ENCODE assay signal across 2 cellular contexts in the genomic region with DNA sequence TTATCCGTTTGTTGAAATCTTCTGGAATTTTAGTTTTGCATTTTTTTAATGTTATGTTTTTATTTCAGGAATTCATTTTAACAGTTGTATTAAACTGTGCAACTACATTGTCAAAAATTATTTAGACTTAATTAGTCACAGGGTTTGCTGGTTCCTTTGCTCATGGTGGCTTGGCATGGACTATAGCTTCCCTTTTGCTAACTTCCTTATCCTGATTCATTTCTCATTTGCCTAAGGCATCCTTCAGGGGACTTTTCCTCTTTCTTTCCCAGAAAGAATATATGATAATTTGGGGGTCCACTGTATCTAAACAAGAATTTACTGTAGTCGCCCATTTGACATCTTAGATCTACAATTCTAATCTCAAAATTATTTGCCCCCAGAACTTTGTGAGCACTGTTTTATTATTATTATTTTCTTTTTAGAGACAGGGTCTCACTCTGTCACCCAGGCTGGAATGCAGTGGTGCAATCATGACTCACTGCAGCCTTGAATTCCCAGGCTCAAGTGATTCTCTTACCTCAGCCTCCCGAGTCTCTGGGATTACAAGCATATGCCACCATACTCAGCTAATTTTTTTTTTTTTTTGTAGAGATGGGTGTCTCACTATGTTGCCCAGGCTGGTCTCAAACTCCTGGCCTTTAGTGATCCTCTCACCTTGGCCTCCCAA.
TF ChIP-seq lines count a peak whose summit lies in the region.

No MANE protein-coding gene starts in this region.

TF ChIP-seq in IMR-90, 13 proteins besides CTCF, POLR2A, EP300 and RAD21:
- TF ChIP-seq CEBPB (IDR thresholded peaks at IDR 0.05; ENCODE audit: low read depth, low read length) (peak; percentile 90), RCOR1 (IDR thresholded peaks at IDR 0.05; ENCODE audit: insufficient replicate concordance, low read length) (no peak), FOS (IDR thresholded peaks at IDR 0.05; ENCODE audit: low read depth, low read length) (peak; percentile 69; the same call in 1 of the 2 replicates)
TF ChIP-seq in IMR-90: peak in this region for 2.

TF ChIP-seq in WTC11, 78 proteins besides CTCF, POLR2A, EP300 and RAD21:
- TF ChIP-seq MYBL2 (CRISPR knock-in tag; IDR thresholded peaks at IDR 0.05): no peak
- TF ChIP-seq NFE2L1 (CRISPR knock-in tag; IDR thresholded peaks at IDR 0.05): no peak
- TF ChIP-seq MXD4 (CRISPR knock-in tag; IDR thresholded peaks at IDR 0.05; ENCODE audit: borderline replicate concordance): no peak
- no peak for TF ChIP-seq SMAD3 (CRISPR knock-in tag; IDR thresholded peaks at IDR 0.05; ENCODE audit: borderline replicate concordance)
- no peak for TF ChIP-seq ZNF396 (CRISPR knock-in tag; IDR thresholded peaks at IDR 0.05; ENCODE audit: borderline replicate concordance)
